8 cellular contexts compared by ENCODE assay signal in the genomic region with DNA sequence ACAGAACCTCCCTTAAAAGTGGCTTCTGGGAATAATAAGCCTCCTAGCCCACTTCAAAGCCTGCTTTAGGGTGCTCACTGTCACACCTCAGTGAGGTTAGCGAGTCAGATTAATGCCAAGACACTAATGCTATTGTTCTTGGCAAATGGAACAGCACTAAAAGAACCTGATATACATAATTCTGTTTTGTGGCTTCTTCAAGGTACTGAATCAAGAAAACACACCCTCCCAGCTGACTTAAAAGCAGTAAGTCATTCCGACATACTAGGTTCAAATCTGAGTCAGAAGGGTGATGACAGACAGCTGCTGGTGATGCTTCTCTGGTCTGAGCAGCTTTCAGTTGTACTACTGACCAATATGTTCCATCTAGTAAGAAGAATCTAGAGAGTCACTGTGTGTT.
DNase-seq lines count a peak whose midpoint lies in the region; ATAC-seq and TF ChIP-seq lines count a peak whose summit lies in the region.

No MANE protein-coding gene starts in this region.

- intact Hi-C loops in thyroid gland (cut with DNase I) = no loop called here

- H3K36me3 ChIP-seq in thyroid gland = no peaks in the 10 kb centered on the region

- 96 to 100% methylated on average over 2 of the region's 2 CpGs for WGBS in thyroid gland, 2 donors

- DNase-seq in activated CD4-positive, alpha-beta T cell treated with anti-CD3 and anti-CD28 coated beads, Interleukin-2, amount 50 U/mL, for 48 hours = peak; percentile 17 to 40
- DNase-seq in activated CD4-positive, alpha-beta T cell treated with anti-CD3 and anti-CD28 coated beads for 1 hour = no peak
- peak; percentile 58 for DNase-seq in M059J (ENCODE audit: low read depth)
- DNase-seq in stimulated activated CD4-positive, alpha-beta T cell treated with anti-CD3 and anti-CD28 coated beads, Interleukin-2, amount 100 ng/mL, for 24 hours = peak; percentile 26 to 32
- no peak for DNase-seq in thyroid gland
- DNase-seq in NCI-H510A (lab: John Stamatoyannopoulos, UW) = no peak
- DNase-seq in pons (ENCODE audit: low spot score) = no peak

- no peak overlapping the region for H3K27ac ChIP-seq in thyroid gland

- H3K9me3 ChIP-seq in thyroid gland = no peaks in the 10 kb centered on the region

- H3K4me1 ChIP-seq in thyroid gland = peaks cover 0 to 7% of the 10 kb centered on the region in 2 donors

- TF ChIP-seq POLR2A in thyroid gland (IDR thresholded peaks at IDR 0.05) = no peak

- no peak overlapping the region for H3K4me3 ChIP-seq in thyroid gland (replicated peaks in 1 of 3)

- peak; percentile 99 for ATAC-seq in HG02588 (IDR thresholded peaks at IDR 0.05; ENCODE audit: unreplicated experiment)

- no peaks in the 10 kb centered on the region for H3K27me3 ChIP-seq in thyroid gland

- no peak for TF ChIP-seq CTCF in thyroid gland (IDR thresholded peaks at IDR 0.05)

Comparison
In these comparisons a context has a peak if more than half of its experiments do, and no peak if none do; other contexts are left out.
1. DNase-seq: peak in activated CD4-positive, alpha-beta T cell treated with anti-CD3 and anti-CD28 coated beads, Interleukin-2, amount 50 U/mL, for 48 hours (2 of 2), M059J (single experiment) and stimulated activated CD4-positive, alpha-beta T cell treated with anti-CD3 and anti-CD28 coated beads, Interleukin-2, amount 100 ng/mL, for 24 hours (2 of 2); none in activated CD4-positive, alpha-beta T cell treated with anti-CD3 and anti-CD28 coated beads for 1 hour (single experiment), thyroid gland (0 of 2), NCI-H510A (single experiment) and pons (single experiment).